Comparison of ENCODE assay signal across 2 cellular contexts in the genomic region with DNA sequence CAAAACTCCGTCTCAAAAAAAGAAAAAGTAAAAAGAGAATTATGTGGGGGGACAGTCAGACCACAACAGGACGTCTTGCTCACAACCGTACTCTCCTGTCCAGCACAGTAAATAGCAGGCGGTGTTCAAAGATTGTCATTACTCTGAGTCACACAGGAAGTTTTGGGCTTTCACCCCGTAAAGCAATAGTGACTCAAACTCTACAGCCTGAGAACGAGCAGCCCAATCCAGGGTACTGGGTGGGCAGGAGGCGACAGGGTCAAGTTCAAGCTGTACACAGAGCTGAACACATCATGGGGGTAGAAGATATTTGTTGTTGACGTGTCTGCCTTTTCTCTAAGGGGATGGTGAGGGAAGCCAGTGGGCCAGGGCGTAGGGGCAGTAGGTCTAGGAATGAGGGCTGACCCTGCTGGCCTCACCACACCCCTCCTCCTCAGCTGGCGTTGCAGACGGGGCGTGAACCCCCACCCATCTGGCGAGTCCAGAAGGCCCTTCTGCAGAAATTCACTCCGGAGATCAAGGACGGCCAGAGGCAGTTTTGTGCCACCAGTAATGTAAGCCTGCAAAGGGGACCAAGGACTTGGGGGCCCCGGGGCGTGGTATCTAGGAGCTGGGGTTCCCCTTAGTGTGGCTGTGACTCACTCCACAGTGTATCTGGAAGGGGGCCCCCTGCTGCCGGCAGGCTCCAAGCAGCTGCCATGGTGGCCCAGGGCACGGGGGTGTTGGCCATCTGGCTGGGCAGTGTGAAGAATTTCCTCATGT.
A peak's percentile ranks its signal among the peaks of the same experiment; 100 is the strongest.
TF ChIP-seq lines count a peak whose summit lies in the region.

No MANE protein-coding gene starts in this region.

TF ChIP-seq in HepG2, 621 proteins besides CTCF, POLR2A, EP300 and RAD21 (continues in another document):
- TF ChIP-seq, protein P1, sequence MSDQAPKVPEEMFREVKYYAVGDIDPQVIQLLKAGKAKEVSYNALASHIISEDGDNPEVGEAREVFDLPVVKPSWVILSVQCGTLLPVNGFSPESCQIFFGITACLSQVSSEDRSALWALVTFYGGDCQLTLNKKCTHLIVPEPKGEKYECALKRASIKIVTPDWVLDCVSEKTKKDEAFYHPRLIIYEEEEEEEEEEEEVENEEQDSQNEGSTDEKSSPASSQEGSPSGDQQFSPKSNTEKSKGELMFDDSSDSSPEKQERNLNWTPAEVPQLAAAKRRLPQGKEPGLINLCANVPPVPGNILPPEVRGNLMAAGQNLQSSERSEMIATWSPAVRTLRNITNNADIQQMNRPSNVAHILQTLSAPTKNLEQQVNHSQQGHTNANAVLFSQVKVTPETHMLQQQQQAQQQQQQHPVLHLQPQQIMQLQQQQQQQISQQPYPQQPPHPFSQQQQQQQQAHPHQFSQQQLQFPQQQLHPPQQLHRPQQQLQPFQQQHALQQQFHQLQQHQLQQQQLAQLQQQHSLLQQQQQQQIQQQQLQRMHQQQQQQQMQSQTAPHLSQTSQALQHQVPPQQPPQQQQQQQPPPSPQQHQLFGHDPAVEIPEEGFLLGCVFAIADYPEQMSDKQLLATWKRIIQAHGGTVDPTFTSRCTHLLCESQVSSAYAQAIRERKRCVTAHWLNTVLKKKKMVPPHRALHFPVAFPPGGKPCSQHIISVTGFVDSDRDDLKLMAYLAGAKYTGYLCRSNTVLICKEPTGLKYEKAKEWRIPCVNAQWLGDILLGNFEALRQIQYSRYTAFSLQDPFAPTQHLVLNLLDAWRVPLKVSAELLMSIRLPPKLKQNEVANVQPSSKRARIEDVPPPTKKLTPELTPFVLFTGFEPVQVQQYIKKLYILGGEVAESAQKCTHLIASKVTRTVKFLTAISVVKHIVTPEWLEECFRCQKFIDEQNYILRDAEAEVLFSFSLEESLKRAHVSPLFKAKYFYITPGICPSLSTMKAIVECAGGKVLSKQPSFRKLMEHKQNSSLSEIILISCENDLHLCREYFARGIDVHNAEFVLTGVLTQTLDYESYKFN (CRISPR knock-in tag; conservative IDR thresholded peaks at IDR 0.05), result 0 out of 2 replicates have a peak, but pooled peaks have one; percentile 14
- TF ChIP-seq, protein P2, sequence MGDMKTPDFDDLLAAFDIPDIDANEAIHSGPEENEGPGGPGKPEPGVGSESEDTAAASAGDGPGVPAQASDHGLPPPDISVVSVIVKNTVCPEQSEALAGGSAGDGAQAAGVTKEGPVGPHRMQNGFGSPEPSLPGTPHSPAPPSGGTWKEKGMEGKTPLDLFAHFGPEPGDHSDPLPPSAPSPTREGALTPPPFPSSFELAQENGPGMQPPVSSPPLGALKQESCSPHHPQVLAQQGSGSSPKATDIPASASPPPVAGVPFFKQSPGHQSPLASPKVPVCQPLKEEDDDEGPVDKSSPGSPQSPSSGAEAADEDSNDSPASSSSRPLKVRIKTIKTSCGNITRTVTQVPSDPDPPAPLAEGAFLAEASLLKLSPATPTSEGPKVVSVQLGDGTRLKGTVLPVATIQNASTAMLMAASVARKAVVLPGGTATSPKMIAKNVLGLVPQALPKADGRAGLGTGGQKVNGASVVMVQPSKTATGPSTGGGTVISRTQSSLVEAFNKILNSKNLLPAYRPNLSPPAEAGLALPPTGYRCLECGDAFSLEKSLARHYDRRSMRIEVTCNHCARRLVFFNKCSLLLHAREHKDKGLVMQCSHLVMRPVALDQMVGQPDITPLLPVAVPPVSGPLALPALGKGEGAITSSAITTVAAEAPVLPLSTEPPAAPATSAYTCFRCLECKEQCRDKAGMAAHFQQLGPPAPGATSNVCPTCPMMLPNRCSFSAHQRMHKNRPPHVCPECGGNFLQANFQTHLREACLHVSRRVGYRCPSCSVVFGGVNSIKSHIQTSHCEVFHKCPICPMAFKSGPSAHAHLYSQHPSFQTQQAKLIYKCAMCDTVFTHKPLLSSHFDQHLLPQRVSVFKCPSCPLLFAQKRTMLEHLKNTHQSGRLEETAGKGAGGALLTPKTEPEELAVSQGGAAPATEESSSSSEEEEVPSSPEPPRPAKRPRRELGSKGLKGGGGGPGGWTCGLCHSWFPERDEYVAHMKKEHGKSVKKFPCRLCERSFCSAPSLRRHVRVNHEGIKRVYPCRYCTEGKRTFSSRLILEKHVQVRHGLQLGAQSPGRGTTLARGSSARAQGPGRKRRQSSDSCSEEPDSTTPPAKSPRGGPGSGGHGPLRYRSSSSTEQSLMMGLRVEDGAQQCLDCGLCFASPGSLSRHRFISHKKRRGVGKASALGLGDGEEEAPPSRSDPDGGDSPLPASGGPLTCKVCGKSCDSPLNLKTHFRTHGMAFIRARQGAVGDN (CRISPR knock-in tag; IDR thresholded peaks at IDR 0.05), result peak; percentile 33; the same call in 1 of the 2 replicates
- no peak for TF ChIP-seq PAF1 (CRISPR knock-in tag; IDR thresholded peaks at IDR 0.05)
- no peak for TF ChIP-seq MAFG (CRISPR knock-in tag; IDR thresholded peaks at IDR 0.05)
- no peak for TF ChIP-seq NR2F6 (IDR thresholded peaks at IDR 0.05)
- 0 out of 2 replicates have a peak, but pooled peaks have one; percentile 13 for TF ChIP-seq NR2F6 (CRISPR knock-in tag; IDR thresholded peaks at IDR 0.05)
- no peak for TF ChIP-seq NR2F1 (CRISPR knock-in tag; IDR thresholded peaks at IDR 0.05)
- TF ChIP-seq GABPB1 (CRISPR knock-in tag; IDR thresholded peaks at IDR 0.05), result 0 out of 2 replicates have a peak, but pooled peaks have one; percentile 20
- TF ChIP-seq FOSL2 (CRISPR knock-in tag; IDR thresholded peaks at IDR 0.05), result peak; percentile 83
- no peak for TF ChIP-seq ZNF230 (CRISPR knock-in tag; IDR thresholded peaks at IDR 0.05)
- TF ChIP-seq RARA (CRISPR knock-in tag; IDR thresholded peaks at IDR 0.05), result peak; percentile 92
- peak; percentile 76; the same call in 1 of the 2 replicates for TF ChIP-seq ETV5 (CRISPR knock-in tag; IDR thresholded peaks at IDR 0.05; ENCODE audit: borderline replicate concordance)
- no peak for TF ChIP-seq ZMYM3 (CRISPR knock-in tag; IDR thresholded peaks at IDR 0.05)
- TF ChIP-seq FOXA3 (CRISPR knock-in tag; IDR thresholded peaks at IDR 0.05), result peak; percentile 57
- TF ChIP-seq ZBTB38 (CRISPR knock-in tag; IDR thresholded peaks at IDR 0.05), result peak; percentile 81
- TF ChIP-seq MATR3 (CRISPR knock-in tag; IDR thresholded peaks at IDR 0.05), result no peak
- TF ChIP-seq ZNF124 (CRISPR knock-in tag; IDR thresholded peaks at IDR 0.05), result no peak
- TF ChIP-seq, protein P3, sequence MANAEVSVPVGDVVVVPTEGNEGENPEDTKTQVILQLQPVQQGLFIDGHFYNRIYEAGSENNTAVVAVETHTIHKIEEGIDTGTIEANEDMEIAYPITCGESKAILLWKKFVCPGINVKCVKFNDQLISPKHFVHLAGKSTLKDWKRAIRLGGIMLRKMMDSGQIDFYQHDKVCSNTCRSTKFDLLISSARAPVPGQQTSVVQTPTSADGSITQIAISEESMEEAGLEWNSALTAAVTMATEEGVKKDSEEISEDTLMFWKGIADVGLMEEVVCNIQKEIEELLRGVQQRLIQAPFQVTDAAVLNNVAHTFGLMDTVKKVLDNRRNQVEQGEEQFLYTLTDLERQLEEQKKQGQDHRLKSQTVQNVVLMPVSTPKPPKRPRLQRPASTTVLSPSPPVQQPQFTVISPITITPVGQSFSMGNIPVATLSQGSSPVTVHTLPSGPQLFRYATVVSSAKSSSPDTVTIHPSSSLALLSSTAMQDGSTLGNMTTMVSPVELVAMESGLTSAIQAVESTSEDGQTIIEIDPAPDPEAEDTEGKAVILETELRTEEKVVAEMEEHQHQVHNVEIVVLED (CRISPR knock-in tag; IDR thresholded peaks at IDR 0.05; ENCODE audit: borderline replicate concordance), result no peak
- TF ChIP-seq MXI1 (IDR thresholded peaks at IDR 0.05; ENCODE audit: borderline replicate concordance, low read depth, low read length), result peak; percentile 47; the same call in 1 of the 3 replicates
- 0 out of 2 replicates have a peak, but pooled peaks have one; percentile 41 for TF ChIP-seq IRF2 (CRISPR knock-in tag; IDR thresholded peaks at IDR 0.05)
- no peak for TF ChIP-seq CBX5 (CRISPR knock-in tag; IDR thresholded peaks at IDR 0.05; ENCODE audit: borderline replicate concordance)
- 0 out of 2 replicates have a peak, but pooled peaks have one; percentile 9 for TF ChIP-seq CREB1 (IDR thresholded peaks at IDR 0.05)
- TF ChIP-seq CREB1 (CRISPR knock-in tag; IDR thresholded peaks at IDR 0.05), result no peak

TF ChIP-seq in WTC11, 78 proteins besides CTCF, POLR2A, EP300 and RAD21:
- TF ChIP-seq HMGA2 (CRISPR knock-in tag; IDR thresholded peaks at IDR 0.05) (no peak), ZNF138 (CRISPR knock-in tag; conservative IDR thresholded peaks at IDR 0.05) (no peak), EMX1 (CRISPR knock-in tag; IDR thresholded peaks at IDR 0.05) (no peak), OVOL2 (CRISPR knock-in tag; IDR thresholded peaks at IDR 0.05; ENCODE audit: borderline replicate concordance) (no peak), ZBTB21 (CRISPR knock-in tag; IDR thresholded peaks at IDR 0.05; ENCODE audit: borderline replicate concordance) (no peak), TEAD1 (CRISPR knock-in tag; IDR thresholded peaks at IDR 0.05) (no peak), ZNF671 (CRISPR knock-in tag; IDR thresholded peaks at IDR 0.05) (no peak), GRHL2 (CRISPR knock-in tag; IDR thresholded peaks at IDR 0.05; ENCODE audit: insufficient replicate concordance, severe bottlenecking) (no peak), NFATC4 (CRISPR knock-in tag; IDR thresholded peaks at IDR 0.05) (no peak), MYBL2 (CRISPR knock-in tag; IDR thresholded peaks at IDR 0.05) (no peak), ZNF416 (CRISPR knock-in tag; IDR thresholded peaks at IDR 0.05) (no peak), CREB1 (CRISPR knock-in tag; IDR thresholded peaks at IDR 0.05) (no peak)
- TF ChIP-seq, protein P4, sequence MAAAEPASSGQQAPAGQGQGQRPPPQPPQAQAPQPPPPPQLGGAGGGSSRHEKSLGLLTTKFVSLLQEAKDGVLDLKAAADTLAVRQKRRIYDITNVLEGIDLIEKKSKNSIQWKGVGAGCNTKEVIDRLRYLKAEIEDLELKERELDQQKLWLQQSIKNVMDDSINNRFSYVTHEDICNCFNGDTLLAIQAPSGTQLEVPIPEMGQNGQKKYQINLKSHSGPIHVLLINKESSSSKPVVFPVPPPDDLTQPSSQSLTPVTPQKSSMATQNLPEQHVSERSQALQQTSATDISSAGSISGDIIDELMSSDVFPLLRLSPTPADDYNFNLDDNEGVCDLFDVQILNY (CRISPR knock-in tag; IDR thresholded peaks at IDR 0.05), result no peak
- TF ChIP-seq, protein P5, sequence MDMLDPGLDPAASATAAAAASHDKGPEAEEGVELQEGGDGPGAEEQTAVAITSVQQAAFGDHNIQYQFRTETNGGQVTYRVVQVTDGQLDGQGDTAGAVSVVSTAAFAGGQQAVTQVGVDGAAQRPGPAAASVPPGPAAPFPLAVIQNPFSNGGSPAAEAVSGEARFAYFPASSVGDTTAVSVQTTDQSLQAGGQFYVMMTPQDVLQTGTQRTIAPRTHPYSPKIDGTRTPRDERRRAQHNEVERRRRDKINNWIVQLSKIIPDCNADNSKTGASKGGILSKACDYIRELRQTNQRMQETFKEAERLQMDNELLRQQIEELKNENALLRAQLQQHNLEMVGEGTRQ (CRISPR knock-in tag; IDR thresholded peaks at IDR 0.05), result no peak
- TF ChIP-seq, protein P6, sequence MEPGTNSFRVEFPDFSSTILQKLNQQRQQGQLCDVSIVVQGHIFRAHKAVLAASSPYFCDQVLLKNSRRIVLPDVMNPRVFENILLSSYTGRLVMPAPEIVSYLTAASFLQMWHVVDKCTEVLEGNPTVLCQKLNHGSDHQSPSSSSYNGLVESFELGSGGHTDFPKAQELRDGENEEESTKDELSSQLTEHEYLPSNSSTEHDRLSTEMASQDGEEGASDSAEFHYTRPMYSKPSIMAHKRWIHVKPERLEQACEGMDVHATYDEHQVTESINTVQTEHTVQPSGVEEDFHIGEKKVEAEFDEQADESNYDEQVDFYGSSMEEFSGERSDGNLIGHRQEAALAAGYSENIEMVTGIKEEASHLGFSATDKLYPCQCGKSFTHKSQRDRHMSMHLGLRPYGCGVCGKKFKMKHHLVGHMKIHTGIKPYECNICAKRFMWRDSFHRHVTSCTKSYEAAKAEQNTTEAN (CRISPR knock-in tag; IDR thresholded peaks at IDR 0.05), result no peak
- TF ChIP-seq, protein P7, sequence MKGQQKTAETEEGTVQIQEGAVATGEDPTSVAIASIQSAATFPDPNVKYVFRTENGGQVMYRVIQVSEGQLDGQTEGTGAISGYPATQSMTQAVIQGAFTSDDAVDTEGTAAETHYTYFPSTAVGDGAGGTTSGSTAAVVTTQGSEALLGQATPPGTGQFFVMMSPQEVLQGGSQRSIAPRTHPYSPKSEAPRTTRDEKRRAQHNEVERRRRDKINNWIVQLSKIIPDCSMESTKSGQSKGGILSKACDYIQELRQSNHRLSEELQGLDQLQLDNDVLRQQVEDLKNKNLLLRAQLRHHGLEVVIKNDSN (CRISPR knock-in tag; IDR thresholded peaks at IDR 0.05), result no peak
